ENCODE assay signal across 40 cellular contexts in genomic region chrX:410296-410695, GRCh38.
"Had no signal": no experiment of that assay in that cellular context is flagged by ENCODE, and none has a peak within 500 bp of the region (broad histone marks: within the 10 kb centered on the region; RNA-seq: fewer than 3 reads in every experiment).

No MANE protein-coding gene starts in this region.

- H3K4me3 ChIP-seq: adrenal gland, ascending aorta, body of pancreas, breast epithelium, cardiac muscle cell had no signal

- H3K27me3 ChIP-seq: adrenal gland, ascending aorta, body of pancreas, brain microvascular endothelial cell, cardiac muscle cell had no signal

- ATAC-seq: activated naive CD4-positive, alpha-beta T cell treated with anti-CD3 and anti-CD28 coated beads, Interleukin-2, amount 50 U/mL, for 72 hours; activated naive CD8-positive, alpha-beta T cell treated with anti-CD3 and anti-CD28 coated beads, Interleukin-2, amount 50 U/mL, for 24 hours; activated T-cell treated with anti-CD3 and anti-CD28 coated beads, Interleukin-2, amount 50 U/mL, for 4 hours; activated T-cell treated with anti-CD3 and anti-CD28 coated beads, Interleukin-2, amount 50 U/mL, for 72 hours; activated T-helper 17 cell treated with anti-CD3 and anti-CD28 coated beads, Interleukin-2, amount 50 U/mL, for 72 hours; body of pancreas had no signal

- DNase-seq: activated effector memory CD4-positive, alpha-beta T cell treated with anti-CD3 and anti-CD28 coated beads, Interleukin-2, amount 50 U/mL, for 16 hours; activated effector memory CD4-positive, alpha-beta T cell treated with Interleukin-2 at 50 U/mL for 16 hours; activated gamma-delta T cell; activated gamma-delta T cell treated with Interleukin-2 at 50 U/mL for 16 hours; activated naive CD4-positive, alpha-beta T cell; activated naive CD4-positive, alpha-beta T cell treated with anti-CD3 and anti-CD28 coated beads for 36 hours; activated naive CD4-positive, alpha-beta T cell treated with anti-CD3 and anti-CD28 coated beads, Interleukin-2, amount 10 ng/mL, durations not matched to agents 7 days and 5 days; activated naive CD4-positive, alpha-beta T cell treated with anti-CD3 and anti-CD28 coated beads, Interleukin-2, amount 50 U/mL, for 16 hours; activated naive CD4-positive, alpha-beta T cell treated with Interleukin-2 at 50 U/mL for 16 hours; activated naive CD8-positive, alpha-beta T cell treated with anti-CD3 and anti-CD28 coated beads for 36 hours; activated naive CD8-positive, alpha-beta T cell treated with anti-CD3 and anti-CD28 coated beads, Interleukin-2, amount 10 ng/mL, durations not matched to agents 7 days and 5 days; activated naive CD8-positive, alpha-beta T cell treated with anti-CD3 and anti-CD28 coated beads, Interleukin-2, amount 50 U/mL, for 24 hours; activated T-cell treated with anti-CD3 and anti-CD28 coated beads, Interleukin-2, amount 50 U/mL, for 1 hour; activated T-cell treated with anti-CD3 and anti-CD28 coated beads, Interleukin-2, amount 50 U/mL, for 24 hours; activated T-cell treated with anti-CD3 and anti-CD28 coated beads, Interleukin-2, amount 50 U/mL, for 4 hours; activated T-cell treated with anti-CD3 and anti-CD28 coated beads, Interleukin-2, amount 50 U/mL, for 48 hours; activated T-cell treated with anti-CD3 and anti-CD28 coated beads, Interleukin-2, amount 50 U/mL, for 72 hours; adrenal gland; amniotic stem cell; amygdala; anterior cingulate cortex; aorta; body of pancreas; brain microvascular endothelial cell; caudate nucleus; central memory CD4-positive, alpha-beta T cell; cerebellar nuclear complex had no signal

- H3K9me3 Mint-ChIP-seq: activated naive CD4-positive, alpha-beta T cell treated with anti-CD3 and anti-CD28 coated beads for 36 hours; activated naive CD4-positive, alpha-beta T cell treated with anti-CD3 and anti-CD28 coated beads, Interleukin-2, amount 50 U/mL, for 24 hours; activated naive CD8-positive, alpha-beta T cell treated with anti-CD3 and anti-CD28 coated beads, Interleukin-2, amount 50 U/mL, for 24 hours; activated T-cell treated with anti-CD3 and anti-CD28 coated beads, Interleukin-2, amount 50 U/mL, for 24 hours; activated T-cell treated with anti-CD3 and anti-CD28 coated beads, Interleukin-2, amount 50 U/mL, for 4 hours; activated T-helper 17 cell treated with anti-CD3 and anti-CD28 coated beads, Interleukin-2, amount 50 U/mL, for 72 hours; central memory CD8-positive, alpha-beta T cell had no signal

- H3K27me3 Mint-ChIP-seq: activated naive CD8-positive, alpha-beta T cell; activated T-helper 17 cell treated with anti-CD3 and anti-CD28 coated beads, Interleukin-2, amount 50 U/mL, for 72 hours had no signal

- H3K4me3 Mint-ChIP-seq: activated naive CD4-positive, alpha-beta T cell treated with anti-CD3 and anti-CD28 coated beads for 36 hours; activated naive CD4-positive, alpha-beta T cell treated with anti-CD3 and anti-CD28 coated beads, Interleukin-2, amount 10 ng/mL, durations not matched to agents 7 days and 5 days; activated naive CD4-positive, alpha-beta T cell treated with anti-CD3 and anti-CD28 coated beads, Interleukin-2, amount 50 U/mL, for 24 hours; activated naive CD8-positive, alpha-beta T cell; activated naive CD8-positive, alpha-beta T cell treated with anti-CD3 and anti-CD28 coated beads for 36 hours; activated naive CD8-positive, alpha-beta T cell treated with anti-CD3 and anti-CD28 coated beads, Interleukin-2, amount 10 ng/mL, durations not matched to agents 7 days and 5 days; activated naive CD8-positive, alpha-beta T cell treated with anti-CD3 and anti-CD28 coated beads, Interleukin-2, amount 50 U/mL, for 24 hours; activated T-cell treated with anti-CD3 and anti-CD28 coated beads, Interleukin-2, amount 50 U/mL, for 24 hours; activated T-cell treated with anti-CD3 and anti-CD28 coated beads, Interleukin-2, amount 50 U/mL, for 4 hours; activated T-cell treated with anti-CD3 and anti-CD28 coated beads, Interleukin-2, amount 50 U/mL, for 72 hours; activated T-helper 1 cell treated with anti-CD3 and anti-CD28 coated beads, Interleukin-12 subunit alpha, Interleukin-12 subunit beta, Interleukin-2, Interleukin-4 antibody, amounts not matched to agents 30 ng/mL and 10 ng/mL and 1 ng/mL, durations not matched to agents 14 hours and 24 hours and 36 hours; activated T-helper 17 cell treated with anti-CD3 and anti-CD28 coated beads, Interleukin-2, amount 50 U/mL, for 72 hours; brain; central memory CD8-positive, alpha-beta T cell had no signal

- H3K4me1 Mint-ChIP-seq: activated naive CD4-positive, alpha-beta T cell treated with anti-CD3 and anti-CD28 coated beads, Interleukin-2, amount 10 ng/mL, durations not matched to agents 7 days and 5 days; activated naive CD4-positive, alpha-beta T cell treated with anti-CD3 and anti-CD28 coated beads, Interleukin-2, amount 50 U/mL, for 24 hours; activated naive CD8-positive, alpha-beta T cell treated with anti-CD3 and anti-CD28 coated beads for 36 hours; activated naive CD8-positive, alpha-beta T cell treated with anti-CD3 and anti-CD28 coated beads, Interleukin-2, amount 10 ng/mL, durations not matched to agents 7 days and 5 days; activated naive CD8-positive, alpha-beta T cell treated with anti-CD3 and anti-CD28 coated beads, Interleukin-2, amount 50 U/mL, for 24 hours; activated T-helper 17 cell treated with anti-CD3 and anti-CD28 coated beads, Interleukin-2, amount 50 U/mL, for 72 hours; central memory CD8-positive, alpha-beta T cell had no signal

- H3K36me3 ChIP-seq: adrenal gland, ascending aorta, brain microvascular endothelial cell, breast epithelium, cardiac muscle cell had no signal

- H3K9me3 ChIP-seq: adrenal gland, ascending aorta, body of pancreas, breast epithelium had no signal

- H3K27ac ChIP-seq: adrenal gland, ascending aorta, body of pancreas, brain microvascular endothelial cell, breast epithelium, cardiac muscle cell had no signal

- FAIRE-seq: astrocyte, bronchial epithelial cell had no signal

- H3K36me3 Mint-ChIP-seq: activated naive CD8-positive, alpha-beta T cell had no signal

- H3K27ac Mint-ChIP-seq: activated naive CD4-positive, alpha-beta T cell treated with anti-CD3 and anti-CD28 coated beads for 36 hours; activated naive CD4-positive, alpha-beta T cell treated with anti-CD3 and anti-CD28 coated beads, Interleukin-2, amount 10 ng/mL, durations not matched to agents 7 days and 5 days; activated naive CD4-positive, alpha-beta T cell treated with anti-CD3 and anti-CD28 coated beads, Interleukin-2, amount 50 U/mL, for 24 hours; activated naive CD4-positive, alpha-beta T cell treated with anti-CD3 and anti-CD28 coated beads, Interleukin-2, amount 50 U/mL, for 72 hours; activated naive CD8-positive, alpha-beta T cell; activated naive CD8-positive, alpha-beta T cell treated with anti-CD3 and anti-CD28 coated beads for 36 hours; activated naive CD8-positive, alpha-beta T cell treated with anti-CD3 and anti-CD28 coated beads, Interleukin-2, amount 10 ng/mL, durations not matched to agents 7 days and 5 days; activated naive CD8-positive, alpha-beta T cell treated with anti-CD3 and anti-CD28 coated beads, Interleukin-2, amount 50 U/mL, for 24 hours; activated T-cell treated with anti-CD3 and anti-CD28 coated beads, Interleukin-2, amount 50 U/mL, for 24 hours; activated T-cell treated with anti-CD3 and anti-CD28 coated beads, Interleukin-2, amount 50 U/mL, for 72 hours; activated T-helper 1 cell treated with anti-CD3 and anti-CD28 coated beads, Interleukin-12 subunit alpha, Interleukin-12 subunit beta, Interleukin-2, Interleukin-4 antibody, amounts not matched to agents 30 ng/mL and 10 ng/mL and 1 ng/mL, durations not matched to agents 14 hours and 24 hours and 36 hours; activated T-helper 17 cell treated with anti-CD3 and anti-CD28 coated beads, Interleukin-2, amount 50 U/mL, for 72 hours; activated T-helper 2 cell treated with anti-CD3 and anti-CD28 coated beads, Interferon-gamma antibody, Interleukin-2, Interleukin-4, amounts not matched to agents 10 μg/mL and 5 μg/mL and 100 μg/mL, durations not matched to agents 14 hours and 24 hours and 36 hours; brain had no signal

- H3K4me1 ChIP-seq: adrenal gland, ascending aorta, body of pancreas, breast epithelium had no signal
